ENCODE assay signal across 8 cellular contexts in the genomic region with DNA sequence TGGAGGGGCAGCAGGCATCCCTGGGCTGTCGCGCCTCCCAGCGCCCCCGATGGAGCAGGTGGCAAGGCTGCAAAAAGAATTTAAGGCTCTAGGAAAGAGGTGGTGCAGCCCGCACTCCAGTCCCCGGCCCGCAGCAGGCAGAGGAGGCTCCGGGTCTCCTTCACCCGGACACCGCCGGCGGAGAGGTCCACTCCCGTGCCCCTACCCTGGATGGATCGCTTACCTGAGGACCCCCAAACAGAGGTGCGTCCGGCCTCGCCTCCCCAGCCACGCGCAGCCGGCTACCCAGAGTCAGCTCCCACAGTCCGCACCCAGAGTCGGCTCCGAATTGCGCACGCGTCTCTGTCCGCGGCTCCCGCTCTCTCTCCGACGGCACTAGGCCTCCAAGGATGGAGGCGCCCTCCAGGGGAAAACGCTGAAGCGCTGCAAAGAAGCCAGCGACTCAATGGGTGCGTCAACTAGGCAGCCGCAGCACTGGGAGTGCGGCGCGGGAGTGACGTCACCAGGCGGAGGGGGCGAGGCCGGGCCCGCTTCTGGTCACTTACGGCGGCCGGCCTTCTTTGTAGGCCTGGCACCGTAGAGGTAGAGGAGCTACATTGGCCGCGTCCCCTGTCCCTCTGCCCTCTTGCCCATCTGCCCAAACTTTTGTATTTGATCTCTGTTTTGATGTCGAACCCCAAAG. TPM values are rescaled to one million over a fixed set of nuclear protein-coding genes. Genes with fewer than 3 reads are reported as not detected.
DNase-seq lines count a peak whose midpoint lies in the region; ATAC-seq and TF ChIP-seq lines count a peak whose summit lies in the region.

A gene with protein sequence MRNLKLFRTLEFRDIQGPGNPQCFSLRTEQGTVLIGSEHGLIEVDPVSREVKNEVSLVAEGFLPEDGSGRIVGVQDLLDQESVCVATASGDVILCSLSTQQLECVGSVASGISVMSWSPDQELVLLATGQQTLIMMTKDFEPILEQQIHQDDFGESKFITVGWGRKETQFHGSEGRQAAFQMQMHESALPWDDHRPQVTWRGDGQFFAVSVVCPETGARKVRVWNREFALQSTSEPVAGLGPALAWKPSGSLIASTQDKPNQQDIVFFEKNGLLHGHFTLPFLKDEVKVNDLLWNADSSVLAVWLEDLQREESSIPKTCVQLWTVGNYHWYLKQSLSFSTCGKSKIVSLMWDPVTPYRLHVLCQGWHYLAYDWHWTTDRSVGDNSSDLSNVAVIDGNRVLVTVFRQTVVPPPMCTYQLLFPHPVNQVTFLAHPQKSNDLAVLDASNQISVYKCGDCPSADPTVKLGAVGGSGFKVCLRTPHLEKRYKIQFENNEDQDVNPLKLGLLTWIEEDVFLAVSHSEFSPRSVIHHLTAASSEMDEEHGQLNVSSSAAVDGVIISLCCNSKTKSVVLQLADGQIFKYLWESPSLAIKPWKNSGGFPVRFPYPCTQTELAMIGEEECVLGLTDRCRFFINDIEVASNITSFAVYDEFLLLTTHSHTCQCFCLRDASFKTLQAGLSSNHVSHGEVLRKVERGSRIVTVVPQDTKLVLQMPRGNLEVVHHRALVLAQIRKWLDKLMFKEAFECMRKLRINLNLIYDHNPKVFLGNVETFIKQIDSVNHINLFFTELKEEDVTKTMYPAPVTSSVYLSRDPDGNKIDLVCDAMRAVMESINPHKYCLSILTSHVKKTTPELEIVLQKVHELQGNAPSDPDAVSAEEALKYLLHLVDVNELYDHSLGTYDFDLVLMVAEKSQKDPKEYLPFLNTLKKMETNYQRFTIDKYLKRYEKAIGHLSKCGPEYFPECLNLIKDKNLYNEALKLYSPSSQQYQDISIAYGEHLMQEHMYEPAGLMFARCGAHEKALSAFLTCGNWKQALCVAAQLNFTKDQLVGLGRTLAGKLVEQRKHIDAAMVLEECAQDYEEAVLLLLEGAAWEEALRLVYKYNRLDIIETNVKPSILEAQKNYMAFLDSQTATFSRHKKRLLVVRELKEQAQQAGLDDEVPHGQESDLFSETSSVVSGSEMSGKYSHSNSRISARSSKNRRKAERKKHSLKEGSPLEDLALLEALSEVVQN (N-terminal part only) (minus strand): TSS at position 484 of the 682 bp plus-strand sequence. CDS start 2,978 bp downstream, outside the sequence.

- DNase-seq in DMS 273 (lab: John Stamatoyannopoulos, UW; ENCODE audit: unreplicated experiment): peak; percentile 97
- peak; percentile 86 for DNase-seq in HuH-7 (ENCODE audit: low spot score)
- DNase-seq in activated CD8-positive, alpha-beta memory T cell treated with anti-CD3 and anti-CD28 coated beads, Interleukin-2, amount 50 U/mL, for 48 hours: peak; percentile 96
- peak; percentile 97 for DNase-seq in epithelial cell of esophagus (ENCODE audit: low read depth)
- DNase-seq in mucosa of descending colon: peak; percentile 94 to 95 (median 94)
- DNase-seq in stimulated activated CD8-positive, alpha-beta memory T cell treated with anti-CD3 and anti-CD28 coated beads, Interleukin-4, amount 100 ng/mL, for 24 hours (ENCODE audit: low read depth): peak; percentile 89

- peaks cover 12% of the 10 kb centered on the region for H3K79me2 ChIP-seq in OCI-LY1 (ENCODE audit: insufficient read depth, low read length)

- H3F3A ChIP-seq in OCI-LY1 (ENCODE audit: insufficient read depth, low read length): no peaks in the 10 kb centered on the region

- peaks cover 22% of the 10 kb centered on the region for H3K4me1 ChIP-seq in OCI-LY1 (ENCODE audit: insufficient read depth, low read length, severe bottlenecking)
- peaks cover 15% of the 10 kb centered on the region for H3K4me1 ChIP-seq in mucosa of descending colon (ENCODE audit: low read depth)

- H3K9me2 ChIP-seq in OCI-LY1 (ENCODE audit: low read depth, low read length): no peaks in the 10 kb centered on the region

- peak within 1 kb of the TSS; percentile 12 for H3K27ac ChIP-seq in OCI-LY1 (ENCODE audit: low read depth, low read length, poor library complexity, severe bottlenecking)

- peak within 1 kb of the TSS; percentile 100 for H3K4me3 ChIP-seq in OCI-LY1 (ENCODE audit: low read depth, low read length, poor library complexity, severe bottlenecking)
- H3K4me3 ChIP-seq in epithelial cell of esophagus (ENCODE audit: low read length): peak within 1 kb of the TSS; percentile 88
- H3K4me3 ChIP-seq in mucosa of descending colon: peak within 1 kb of the TSS; percentile 74

- peak; percentile 35; the same call in 1 of the 2 replicates for TF ChIP-seq CTCF in OCI-LY1 (IDR thresholded peaks at IDR 0.05; ENCODE audit: low read length)
- TF ChIP-seq CTCF in epithelial cell of esophagus (IDR thresholded peaks at IDR 0.05; ENCODE audit: insufficient read depth, low read depth, low read length, missing control alignments): peak; percentile 45
- TF ChIP-seq CTCF in mucosa of descending colon (IDR thresholded peaks at IDR 0.05): peak; percentile 10

- H3K4me2 ChIP-seq in OCI-LY1 (ENCODE audit: low read length): peak within 1 kb of the TSS; percentile 100

- peak within 1 kb of the TSS; percentile 93 for H3K9ac ChIP-seq in OCI-LY1 (ENCODE audit: low read length)

- no peaks in the 10 kb centered on the region for H4K20me1 ChIP-seq in OCI-LY1 (ENCODE audit: insufficient read depth, low read length)

- H3K9me3 ChIP-seq in OCI-LY1 (ENCODE audit: low read length): no peaks in the 10 kb centered on the region
- H3K9me3 ChIP-seq in mucosa of descending colon: no peaks in the 10 kb centered on the region

- peaks cover 13% of the 10 kb centered on the region; the same call in 1 of the 2 replicates for H3K36me3 ChIP-seq in OCI-LY1 (ENCODE audit: insufficient read depth, low read length)
- H3K36me3 ChIP-seq in mucosa of descending colon (ENCODE audit: low read depth): no peaks in the 10 kb centered on the region

- peak; percentile 85 for ATAC-seq in GM21515 (IDR thresholded peaks at IDR 0.05; ENCODE audit: unreplicated experiment)
- peak; percentile 95 for ATAC-seq in mucosa of descending colon

- intact Hi-C loops in mucosa of descending colon (cut with DNase I, micrococcal nuclease): no loop called here

- no peaks in the 10 kb centered on the region for H3K27me3 ChIP-seq in OCI-LY1 (ENCODE audit: insufficient read depth, low read length)

- peak within 1 kb of the TSS; percentile 98 for H2AFZ ChIP-seq in OCI-LY1 (ENCODE audit: low read length)

RNA-seq across cellular contexts. Expression of the gene that starts here (rescaled TPM):
- 10 to 100 TPM; 14.3 to 18.7 (median 16.7) TPM for total RNA-seq in mucosa of descending colon

Comparison
In these comparisons a context has a peak if more than half of its experiments do, and no peak if none do; other contexts are left out.
1. Peak in every context shown above with its lines: DNase-seq, ATAC-seq, H3K4me3 ChIP-seq and H3K27ac ChIP-seq.